8 cellular contexts compared by ENCODE assay signal in genomic region chr7:5704534-5704922, GRCh38.
DNase-seq lines count a peak whose midpoint lies in the region; ATAC-seq and TF ChIP-seq lines count a peak whose summit lies in the region.

No MANE protein-coding gene starts in this region.

- no peaks in the 10 kb centered on the region for H3K9me3 ChIP-seq in prostate gland
- no peaks in the 10 kb centered on the region for H3K9me3 ChIP-seq in vagina

- TF ChIP-seq CTCF in prostate gland (IDR thresholded peaks at IDR 0.05) (peak; percentile 66 to 95 (median 90)), vagina (IDR thresholded peaks at IDR 0.05) (peak; percentile 70 to 91 (median 83))

- WGBS in prostate gland, result 4% methylated on average over 2 of the region's 2 CpGs

- H3K4me1 ChIP-seq in prostate gland (replicated peaks) (no peaks in the 10 kb centered on the region), vagina (peaks cover 10% of the 10 kb centered on the region)

- no peaks in the 10 kb centered on the region for H3K36me3 ChIP-seq in prostate gland
- H3K36me3 ChIP-seq in vagina, result peaks cover 0 to 25% of the 10 kb centered on the region in 2 donors

- no peak for TF ChIP-seq POLR2A in prostate gland (IDR thresholded peaks at IDR 0.05)
- TF ChIP-seq POLR2A in vagina (IDR thresholded peaks at IDR 0.05), result no peak

- DNase-seq in G401 (ENCODE audit: low spot score), result peak; percentile 95
- peak; percentile 13 for DNase-seq in NCI-H1048 (lab: John Stamatoyannopoulos, UW)
- DNase-seq in SW 1271 (lab: John Stamatoyannopoulos, UW), result peak; percentile 23 to 80
- peak; percentile 54 for DNase-seq in amniotic stem cell (lab: John Stamatoyannopoulos, UW)
- peak; percentile 80 for DNase-seq in left cardiac atrium
- DNase-seq in prostate gland (ENCODE audit: low spot score), result peak; percentile 80
- DNase-seq in vagina (ENCODE audit: extremely low spot score in 2 of 2), result no peak

- in situ Hi-C loops in G401 (cut with HindIII; ENCODE audit: low sequenced_read_pairs), result no loop called here

- H3K27ac ChIP-seq in prostate gland (peak overlapping the region in 1 of 2 donors; percentile 53), vagina (peak overlapping the region; percentile 24)

- intact Hi-C loops in left cardiac atrium (cut with DNase I) (loop anchor here (5.0 to 10.0 kb wide), 2 partner anchors 207 to 210 kb away; no protein-coding TSS in a partner anchor), prostate gland (cut with DNase I) (loop anchor here (2.0 to 5.0 kb wide), 2 partner anchors 37 to 210 kb away; no protein-coding TSS in a partner anchor), vagina (cut with DNase I) (loop anchor here (10.0 kb wide), 1 partner anchor 210 kb away; no protein-coding TSS in a partner anchor)

- H3K4me3 ChIP-seq in prostate gland (no peak overlapping the region), vagina (no peak overlapping the region)

- ATAC-seq in left cardiac atrium, result peak; percentile 75 to 80
- ATAC-seq in HG03354 (IDR thresholded peaks at IDR 0.05; ENCODE audit: poor library complexity, severe bottlenecking, unreplicated experiment), result no peak

- H3K27me3 ChIP-seq in prostate gland (replicated peaks; ENCODE audit: insufficient read depth) (no peaks in the 10 kb centered on the region), vagina (no peaks in the 10 kb centered on the region)

Comparison
In these comparisons a context has a peak if more than half of its experiments do, and no peak if none do; other contexts are left out.
1. DNase-seq: peak in G401 (single experiment), NCI-H1048 (single experiment), SW 1271 (2 of 2), amniotic stem cell (single experiment), left cardiac atrium (single experiment) and prostate gland (single experiment); none in vagina (0 of 2).